1 cellular context compared by ENCODE assay signal in genomic region chr10:6255548-6256061, GRCh38.
TF ChIP-seq lines count a peak whose summit lies in the region.

No MANE protein-coding gene starts in this region.

TF ChIP-seq in K562, 482 proteins besides CTCF, POLR2A, EP300 and RAD21:
- TF ChIP-seq FOXP1 (CRISPR knock-in tag; IDR thresholded peaks at IDR 0.05) (no peak), SNIP1 (IDR thresholded peaks at IDR 0.05; ENCODE audit: low read depth) (peak; percentile 43; the same call in 1 of the 2 replicates), NFATC3 (IDR thresholded peaks at IDR 0.05) (peak; percentile 85)
TF ChIP-seq in K562: peak in this region for 2.
